In genomic region chr2:15134957-15135356, GRCh38 we compare ENCODE assay signal across 28 cellular contexts.
"Had no signal": no experiment of that assay in that cellular context is flagged by ENCODE, and none has a peak within 500 bp of the region (broad histone marks: within the 10 kb centered on the region; RNA-seq: fewer than 3 reads in every experiment).

No MANE protein-coding gene starts in this region.

- H3K36me3 ChIP-seq: gastrocnemius medialis, heart left ventricle, stomach, tibial artery had no signal

- H3K4me1 Mint-ChIP-seq: mesothelial cell of epicardium, naive B cell had no signal

- H3K27ac ChIP-seq: gastrocnemius medialis, heart left ventricle, hepatocyte, parathyroid adenoma, stomach, testis, tibial artery had no signal

- H3K4me2 ChIP-seq: hepatocyte, smooth muscle cell had no signal

- H3K9ac ChIP-seq: parathyroid adenoma had no signal

- H3K9me3 ChIP-seq: gastrocnemius medialis, mucosa of descending colon, testis had no signal

- H3K4me3 Mint-ChIP-seq: effector memory CD8-positive, alpha-beta T cell; mesothelial cell of epicardium; naive B cell; natural killer cell treated with Interleukin-12 subunit alpha and Interleukin-12 subunit beta and Interleukin-15 and Interleukin-18, amount 100 ng/mL, for 72 hours; neural crest cell; type B pancreatic cell had no signal

- H3K4me3 ChIP-seq: gastrocnemius medialis, heart left ventricle, hepatocyte, lung, mucosa of descending colon, smooth muscle cell, stomach, testis, tibial artery had no signal

- H3K27me3 Mint-ChIP-seq: natural killer cell treated with Interleukin-12 subunit alpha and Interleukin-12 subunit beta and Interleukin-15 and Interleukin-18, amount 100 ng/mL, for 72 hours; progenitor cell of endocrine pancreas; type B pancreatic cell had no signal

- H3K79me2 ChIP-seq: hepatocyte, parathyroid adenoma had no signal

- DNase-seq: cortex of kidney; effector memory CD8-positive, alpha-beta T cell; gastrocnemius medialis; heart left ventricle; kidney; mesenchymal stem cell; mucosa of descending colon; naive B cell; stimulated activated CD4-positive, alpha-beta T cell treated with anti-CD3 and anti-CD28 coated beads, Interleukin-12 subunit alpha, Interleukin-12 subunit beta, amount 100 ng/mL, for 4 hours; stimulated activated CD4-positive, alpha-beta T cell treated with anti-CD3 and anti-CD28 coated beads, Interleukin-1b, Interleukin-23, amount 100 ng/mL, for 48 hours; stimulated activated CD4-positive, alpha-beta T cell treated with anti-CD3 and anti-CD28 coated beads, Interleukin-4, amount 100 ng/mL, for 1 hour; stimulated activated CD8-positive, alpha-beta memory T cell treated with anti-CD3 and anti-CD28 coated beads, Interleukin-4, amount 100 ng/mL, for 48 hours; stimulated activated naive CD4-positive, alpha-beta T cell; stomach; testis; tibial artery had no signal

- FAIRE-seq: endometrium, kidney had no signal

- H2AFZ ChIP-seq: hepatocyte, parathyroid adenoma had no signal

- H3K27me3 ChIP-seq: gastrocnemius medialis, heart left ventricle, hepatocyte, stomach, testis, tibial artery had no signal

- H3K4me1 ChIP-seq: gastrocnemius medialis, heart left ventricle, parathyroid adenoma, stomach, testis, tibial artery had no signal

- H3K27ac Mint-ChIP-seq: mesothelial cell of epicardium; natural killer cell treated with Interleukin-12 subunit alpha and Interleukin-12 subunit beta and Interleukin-15 and Interleukin-18, amount 100 ng/mL, for 72 hours; progenitor cell of endocrine pancreas; type B pancreatic cell had no signal

- H3K36me3 Mint-ChIP-seq: mesothelial cell of epicardium, type B pancreatic cell had no signal

- ATAC-seq: effector memory CD8-positive, alpha-beta T cell; gastrocnemius medialis; heart left ventricle; left lobe of liver; mucosa of descending colon; natural killer cell treated with Interleukin-12 subunit alpha and Interleukin-12 subunit beta and Interleukin-15 and Interleukin-18, amount 100 ng/mL, for 72 hours; sciatic nerve had no signal
